23 cellular contexts compared by ENCODE assay signal in the genomic region with DNA sequence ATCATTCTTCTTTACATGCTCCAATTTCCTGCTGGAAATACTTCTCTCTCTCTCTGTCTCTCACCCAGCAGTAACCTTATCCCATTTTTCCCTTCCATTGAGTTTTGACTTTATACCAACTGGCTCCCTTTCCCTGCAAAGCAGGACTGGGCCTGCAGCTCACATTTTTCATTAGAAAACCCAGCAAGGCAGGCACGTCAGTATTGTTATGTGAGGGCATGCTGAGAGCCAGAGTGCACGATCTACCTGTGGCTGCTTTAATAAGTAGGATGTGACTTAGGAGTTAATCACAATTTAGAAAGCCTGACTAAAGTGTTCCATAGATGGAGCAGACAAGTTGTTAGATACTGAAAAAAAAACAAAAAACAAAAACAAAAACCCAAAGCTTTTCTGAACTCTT. TPM values are rescaled to one million over a fixed set of nuclear protein-coding genes. Genes with fewer than 3 reads are reported as not detected.
A peak's percentile ranks its signal among the peaks of the same experiment; 100 is the strongest.
DNase-seq lines count a peak whose midpoint lies in the region; ATAC-seq and TF ChIP-seq lines count a peak whose summit lies in the region.
"Had no signal": no experiment of that assay in that cellular context is flagged by ENCODE, and none has a peak within 500 bp of the region (broad histone marks: within the 10 kb centered on the region; RNA-seq: fewer than 3 reads in every experiment).

No MANE protein-coding gene starts in this region.

- H3K9me3 ChIP-seq in T-helper 17 cell (ENCODE audit: control insufficient read depth, low read length, poor library complexity, severe bottlenecking) (no peaks in the 10 kb centered on the region), psoas muscle (no peaks in the 10 kb centered on the region), ascending aorta (no peaks in the 10 kb centered on the region)
- H3K9me3 ChIP-seq: adrenal gland, Caco-2, neutrophil, right atrium auricular region had no signal

- no peak for DNase-seq in activated T-cell treated with anti-CD3 and anti-CD28 coated beads, Interleukin-2, amount 50 U/mL, for 72 hours
- DNase-seq in activated T-cell treated with anti-CD3 and anti-CD28 coated beads, Interleukin-2, amount 50 U/mL, for 48 hours = no peak
- DNase-seq in T-helper 17 cell (no peak), epithelial cell of esophagus (ENCODE audit: low read depth) (peak; percentile 59), psoas muscle (no peak), ascending aorta (ENCODE audit: low spot score in 2 of 2) (no peak), NCI-H1048 (lab: John Stamatoyannopoulos, UW) (no peak)
- DNase-seq: adrenal gland; Caco-2; central memory CD4-positive, alpha-beta T cell; effector CD8-positive, alpha-beta T cell; kidney glomerular epithelial cell; mesendoderm; NCI-H1436 treated with DMSO at 0.1 percent for 48 hours; NCI-H345; NK-92 treated with Interleukin-12 subunit alpha and Interleukin-12 subunit beta, amount 100 ng/mL, for 24 hours; SW 1271; WERI-Rb-1 had no signal

- H3K27me3 Mint-ChIP-seq in activated T-cell treated with anti-CD3 and anti-CD28 coated beads, Interleukin-2, amount 50 U/mL, for 72 hours (ENCODE audit: low read depth) = no peaks in the 10 kb centered on the region
- no peaks in the 10 kb centered on the region for H3K27me3 Mint-ChIP-seq in T-helper 17 cell

- H3K27ac ChIP-seq in psoas muscle = peak overlapping the region; percentile 42
- H3K27ac ChIP-seq in ascending aorta = no peak overlapping the region
- H3K27ac ChIP-seq: adrenal gland, hepatocyte, neutrophil, right atrium auricular region, RWPE1, WERI-Rb-1 had no signal

- peak in 1 of 2 donors; percentile 2 for ATAC-seq in activated T-cell treated with anti-CD3 and anti-CD28 coated beads, Interleukin-2, amount 50 U/mL, for 72 hours (replicated peaks in 1 of 2)
- ATAC-seq in T-helper 17 cell = no peak
- ATAC-seq in psoas muscle = no peak
- ATAC-seq in GM21717 (IDR thresholded peaks at IDR 0.05; ENCODE audit: unreplicated experiment) = no peak

- H3K36me3 Mint-ChIP-seq in activated T-cell treated with anti-CD3 and anti-CD28 coated beads, Interleukin-2, amount 50 U/mL, for 72 hours (ENCODE audit: insufficient read depth in 2 of 2) = peaks cover 3 to 9% of the 10 kb centered on the region in 2 donors
- no peaks in the 10 kb centered on the region for H3K36me3 Mint-ChIP-seq in T-helper 17 cell (ENCODE audit: low read depth)

- TF ChIP-seq CTCF in epithelial cell of esophagus (IDR thresholded peaks at IDR 0.05; ENCODE audit: insufficient read depth, low read depth, low read length, missing control alignments) = no peak
- no peak for TF ChIP-seq CTCF in psoas muscle (IDR thresholded peaks at IDR 0.05)
- TF ChIP-seq CTCF in ascending aorta (IDR thresholded peaks at IDR 0.05) = no peak

- intact Hi-C loops in psoas muscle (cut with DNase I) = no loop called here
- intact Hi-C loops in ascending aorta (cut with DNase I) = no loop called here

- H3K4me1 ChIP-seq in psoas muscle (peaks cover 14% of the 10 kb centered on the region), ascending aorta (peaks cover 3 to 8% of the 10 kb centered on the region in 2 donors)
- H3K4me1 ChIP-seq: right atrium auricular region had no signal

- H3K4me3 ChIP-seq in epithelial cell of esophagus (ENCODE audit: low read length) (no peak overlapping the region), psoas muscle (peak overlapping the region; percentile 31), ascending aorta (no peak overlapping the region)
- H3K4me3 ChIP-seq: adrenal gland, hepatocyte, right atrium auricular region had no signal

- H3K36me3 ChIP-seq in psoas muscle (ENCODE audit: insufficient read depth in 1 of 2, low read depth in 1 of 2) = no peaks in the 10 kb centered on the region
- H3K36me3 ChIP-seq in ascending aorta = no peaks in the 10 kb centered on the region
- H3K36me3 ChIP-seq: adrenal gland, neutrophil, right atrium auricular region, WERI-Rb-1 had no signal

- H3K9me3 Mint-ChIP-seq in activated T-cell treated with anti-CD3 and anti-CD28 coated beads, Interleukin-2, amount 50 U/mL, for 72 hours = peaks cover 0 to 2% of the 10 kb centered on the region in 2 donors

- H3K4me3 Mint-ChIP-seq in activated T-cell treated with anti-CD3 and anti-CD28 coated beads, Interleukin-2, amount 50 U/mL, for 72 hours = peak overlapping the region; percentile 80 to 89
- no peak overlapping the region for H3K4me3 Mint-ChIP-seq in T-helper 17 cell

- H3K27me3 ChIP-seq in psoas muscle (ENCODE audit: insufficient read depth in 3 of 3, low read length in 2 of 3) = no peaks in the 10 kb centered on the region
- H3K27me3 ChIP-seq in ascending aorta = no peaks in the 10 kb centered on the region
- H3K27me3 ChIP-seq: adrenal gland, hepatocyte, neutrophil, right atrium auricular region had no signal

- H3K4me1 Mint-ChIP-seq in activated T-cell treated with anti-CD3 and anti-CD28 coated beads, Interleukin-2, amount 50 U/mL, for 72 hours (ENCODE audit: low read depth) = peaks cover 63% of the 10 kb centered on the region
- H3K4me1 Mint-ChIP-seq in T-helper 17 cell = peaks cover 42% of the 10 kb centered on the region

- peak overlapping the region; percentile 98 for H3K27ac Mint-ChIP-seq in activated T-cell treated with anti-CD3 and anti-CD28 coated beads, Interleukin-2, amount 50 U/mL, for 72 hours
- peak overlapping the region; percentile 73 for H3K27ac Mint-ChIP-seq in T-helper 17 cell

- 30 to 61% (median 37%) methylated on average over 2 of the region's 2 CpGs for WGBS in psoas muscle, 3 donors

RNA-seq across cellular contexts. Expression of gene NDUFV2, which starts 5.2 kb away (rescaled TPM):
- total RNA-seq in activated T-cell treated with anti-CD3 and anti-CD28 coated beads, Interleukin-2, amount 50 U/mL, for 72 hours = 100 to 1,000 TPM; 394 to 497 TPM
- total RNA-seq in T-helper 17 cell (100 to 1,000 TPM; 222 to 231 TPM), psoas muscle (100 to 1,000 TPM; 312 to 467 (median 328) TPM), ascending aorta (48.6 TPM)
- polyA plus RNA-seq in psoas muscle = 100 to 1,000 TPM; 451 to 565 (median 547) TPM

RNA-seq across cellular contexts. Expression of gene ANKRD12, which starts 39.2 kb away (rescaled TPM):
- total RNA-seq in activated T-cell treated with anti-CD3 and anti-CD28 coated beads, Interleukin-2, amount 50 U/mL, for 72 hours = 100 to 1,000 TPM in 1 of 2 donors, 10 to 100 TPM in 1; 84.4 to 123 TPM
- total RNA-seq in T-helper 17 cell = 100 to 1,000 TPM; 191 to 257 TPM
- total RNA-seq in psoas muscle = 10 to 100 TPM; 36.7 to 49.0 (median 44.4) TPM
- polyA plus RNA-seq in psoas muscle = 10 to 100 TPM in 1 of 3 donors, 1 to 10 TPM in 2; 5.7 to 12.0 (median 5.9) TPM
- total RNA-seq in ascending aorta = 11.4 TPM
